Comparison of ENCODE assay signal across 11 cellular contexts in genomic region chr10:112383325-112383724, GRCh38. TPM values are rescaled to one million over a fixed set of nuclear protein-coding genes. Genes with fewer than 3 reads are reported as not detected.
A peak's percentile ranks its signal among the peaks of the same experiment; 100 is the strongest.
DNase-seq lines count a peak whose midpoint lies in the region; ATAC-seq and TF ChIP-seq lines count a peak whose summit lies in the region.
"Had no signal": no experiment of that assay in that cellular context is flagged by ENCODE, and none has a peak within 500 bp of the region (broad histone marks: within the 10 kb centered on the region; RNA-seq: fewer than 3 reads in every experiment).

No MANE protein-coding gene starts in this region.

- peak overlapping the region; percentile 53 for H3K9ac ChIP-seq in adipocyte (ENCODE audit: low read length)

- ATAC-seq in left lobe of liver (peak; percentile 72), GM21447 (IDR thresholded peaks at IDR 0.05; ENCODE audit: unreplicated experiment) (no peak)
- ATAC-seq: naive thymus-derived CD4-positive, alpha-beta T cell had no signal

- DNase-seq in ACHN (peak; percentile 74), HCEC 1CT (peak; percentile 64), adipocyte (ENCODE audit: low read depth) (peak; percentile 19), left lobe of liver (ENCODE audit: low spot score) (no peak), esophagus muscularis mucosa (ENCODE audit: extremely low spot score) (no peak), cortex of kidney (lab: John Stamatoyannopoulos, UW) (no peak), NCI-H187 (lab: John Stamatoyannopoulos, UW) (no peak)
- DNase-seq: activated CD4-positive, alpha-beta T cell treated with anti-CD3 and anti-CD28 coated beads, Interleukin-2, amount 50 U/mL, for 1 hour; naive thymus-derived CD4-positive, alpha-beta T cell; NCI-H524 treated with DMSO at 0.1 percent for 48 hours had no signal

- TF ChIP-seq POLR2A in esophagus muscularis mucosa (IDR thresholded peaks at IDR 0.05; ENCODE audit: low read depth), result no peak

- intact Hi-C loops in esophagus muscularis mucosa (cut with DNase I), result no loop called here

- H3K9me3 ChIP-seq in adipocyte (ENCODE audit: control insufficient read depth, low read length) (no peaks in the 10 kb centered on the region), esophagus muscularis mucosa (no peaks in the 10 kb centered on the region)

- no peak for TF ChIP-seq CTCF in esophagus muscularis mucosa (IDR thresholded peaks at IDR 0.05)

- no peak for TF ChIP-seq EP300 in esophagus muscularis mucosa (IDR thresholded peaks at IDR 0.05)

- H3K4me3 ChIP-seq in adipocyte (ENCODE audit: low read length) (peak overlapping the region; percentile 52), esophagus muscularis mucosa (no peak overlapping the region)

- in situ Hi-C loops in ACHN (cut with HindIII; ENCODE audit: low pct_ligation_motif_present, low pct_unique_long_range_greater_than_20kb, low sequenced_read_pairs), result no loop called here

- H3K27me3 ChIP-seq in adipocyte (replicated peaks; ENCODE audit: control insufficient read depth, insufficient read depth, low read length), result no peaks in the 10 kb centered on the region
- peaks cover 0 to 2% (median 0%) of the 10 kb centered on the region in 4 donors for H3K27me3 ChIP-seq in esophagus muscularis mucosa

- 70% methylated on average over 2 of the region's 3 CpGs for WGBS in esophagus muscularis mucosa

- peaks cover 9% of the 10 kb centered on the region for H3K36me3 ChIP-seq in adipocyte (ENCODE audit: control insufficient read depth, insufficient read depth, low read length, severe bottlenecking)
- no peaks in the 10 kb centered on the region for H3K36me3 ChIP-seq in esophagus muscularis mucosa

- H3K4me1 ChIP-seq in adipocyte (ENCODE audit: control insufficient read depth, insufficient read depth, low read length), result peaks cover 48% of the 10 kb centered on the region
- peaks cover 0 to 4% (median 0%) of the 10 kb centered on the region in 4 donors for H3K4me1 ChIP-seq in esophagus muscularis mucosa

- H3K27ac ChIP-seq in esophagus muscularis mucosa (replicated peaks in 1 of 4), result no peak overlapping the region

RNA-seq across cellular contexts. Expression of gene ACSL5, which starts 9.4 kb away (rescaled TPM):
- total RNA-seq in left lobe of liver, result 61.7 TPM
- total RNA-seq in esophagus muscularis mucosa, result 10 to 100 TPM in 3 of 4 donors, 1 to 10 TPM in 1; 6.2 to 11.2 (median 10.8) TPM

Comparison
In these comparisons a context has a peak if more than half of its experiments do, and no peak if none do; other contexts are left out.
1. DNase-seq: peak in ACHN (single experiment), HCEC 1CT (single experiment) and adipocyte (single experiment); none in left lobe of liver (single experiment), esophagus muscularis mucosa (single experiment), cortex of kidney (single experiment) and NCI-H187 (0 of 2).